In the genomic region with DNA sequence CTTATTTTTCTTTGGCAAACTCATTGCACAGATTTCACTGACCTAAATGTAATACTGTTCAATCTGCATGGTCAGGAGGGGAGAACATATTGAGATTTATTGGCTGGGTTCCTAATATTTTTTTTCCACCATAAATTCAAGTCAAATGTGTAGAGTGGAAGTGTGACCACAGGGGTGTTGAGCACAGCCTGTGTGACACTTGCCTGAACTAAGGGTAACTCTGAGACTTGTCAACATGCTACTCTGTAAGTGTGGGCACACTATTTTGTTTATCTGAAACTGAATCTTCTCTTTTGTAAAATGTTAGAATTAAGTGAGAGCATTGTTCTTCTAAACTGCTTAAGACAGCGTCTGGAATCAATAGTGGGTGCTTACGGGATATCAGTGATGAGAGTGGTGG, we compare ENCODE assay signal across 34 cellular contexts.
"Had no signal": no experiment of that assay in that cellular context is flagged by ENCODE, and none has a peak within 500 bp of the region (broad histone marks: within the 10 kb centered on the region; RNA-seq: fewer than 3 reads in every experiment).

No MANE protein-coding gene starts in this region.

- H3K36me3 ChIP-seq: MG63 had no signal

- DNase-seq: Karpas-422, Kasumi-1, MG63, MM.1S, MV-4-11, NCI-H1048, NCI-H1092, NCI-H1092 treated with DMSO at 0.1 percent for 48 hours, NCI-H1105, NCI-H1105 treated with DMSO at 0.1 percent for 48 hours, NCI-H1417, NCI-H1417 treated with DMSO at 0.1 percent for 48 hours, NCI-H1436, NCI-H1436 treated with DMSO at 0.1 percent for 48 hours, NCI-H146, NCI-H1694, NCI-H1694 treated with DMSO at 0.1 percent for 48 hours, NCI-H187, NCI-H187 treated with DMSO at 0.1 percent for 48 hours, NCI-H1930, NCI-H2029, NCI-H2029 treated with DMSO at 0.1 percent for 48 hours, NCI-H2081, NCI-H2081 treated with DMSO at 0.1 percent for 48 hours, NCI-H2107, NCI-H2171, NCI-H2171 treated with DMSO at 0.1 percent for 48 hours, NCI-H2227 treated with DMSO at 0.1 percent for 48 hours, NCI-H226, NCI-H345, NCI-H446, NCI-H446 treated with DMSO at 0.1 percent for 48 hours, NCI-H510A, NCI-H510A treated with DMSO at 0.1 percent for 48 hours had no signal

- H3K4me3 ChIP-seq: MG63 had no signal

- H3K27me3 ChIP-seq: MG63 had no signal
